17 cellular contexts compared by ENCODE assay signal in genomic region chr2:67038195-67038594, GRCh38.
"Had no signal": no experiment of that assay in that cellular context is flagged by ENCODE, and none has a peak within 500 bp of the region (broad histone marks: within the 10 kb centered on the region; RNA-seq: fewer than 3 reads in every experiment).

No MANE protein-coding gene starts in this region.

- FAIRE-seq: colon had no signal

- H3K9me3 Mint-ChIP-seq: dendritic cell treated with granulocyte-macrophage colony-stimulating factor and Interleukin-4, amounts not matched to agents 40 ng/mL and 50 ng/mL, for 4 days; nephron had no signal

- H3K27me3 Mint-ChIP-seq: dendritic cell treated with granulocyte-macrophage colony-stimulating factor and Interleukin-4, amounts not matched to agents 40 ng/mL and 50 ng/mL, for 4 days; effector memory CD8-positive, alpha-beta T cell; memory B cell had no signal

- H3K4me1 Mint-ChIP-seq: memory B cell had no signal

- H3K4me2 ChIP-seq: smooth muscle cell had no signal

- H3K27ac ChIP-seq: epithelial cell of prostate, esophagus muscularis mucosa, gastrocnemius medialis, heart right ventricle, lower lobe of right lung had no signal

- H3K4me1 ChIP-seq: gastrocnemius medialis, heart right ventricle, lower lobe of right lung had no signal

- H3K27me3 ChIP-seq: esophagus muscularis mucosa, gastrocnemius medialis, heart right ventricle had no signal

- H3K36me3 Mint-ChIP-seq: memory B cell had no signal

- H3K27ac Mint-ChIP-seq: dendritic cell treated with granulocyte-macrophage colony-stimulating factor and Interleukin-4, amounts not matched to agents 40 ng/mL and 50 ng/mL, for 4 days; effector memory CD8-positive, alpha-beta T cell; memory B cell; nephron had no signal

- H3K9me3 ChIP-seq: esophagus muscularis mucosa, gastrocnemius medialis, heart right ventricle, lower lobe of right lung had no signal

- H3K4me3 ChIP-seq: esophagus muscularis mucosa, gastrocnemius medialis, heart right ventricle, lower lobe of right lung, smooth muscle cell had no signal

- ATAC-seq: effector memory CD8-positive, alpha-beta T cell; gastrocnemius medialis; heart right ventricle; right cardiac atrium had no signal

- H3K4me3 Mint-ChIP-seq: dendritic cell treated with granulocyte-macrophage colony-stimulating factor and Interleukin-4, amounts not matched to agents 40 ng/mL and 50 ng/mL, for 4 days; effector memory CD8-positive, alpha-beta T cell; memory B cell; nephron had no signal

- H3K36me3 ChIP-seq: esophagus muscularis mucosa, gastrocnemius medialis, heart right ventricle, lower lobe of right lung had no signal

- DNase-seq: effector memory CD8-positive, alpha-beta T cell; gastrocnemius medialis; heart right ventricle; hypothalamus; lower lobe of right lung; midbrain; right cardiac atrium; stimulated activated CD4-positive, alpha-beta T cell treated with anti-CD3 and anti-CD28 coated beads, Interleukin-2, amount 100 ng/mL, for 48 hours; stimulated activated naive CD4-positive, alpha-beta T cell treated with Interleukin-2 at 50 U/mL for 16 hours; trophoblast cell had no signal
